Comparison of ENCODE assay signal across 2 cellular contexts in genomic region chr22:23150762-23151161, GRCh38.
A peak's percentile ranks its signal among the peaks of the same experiment; 100 is the strongest.
TF ChIP-seq lines count a peak whose summit lies in the region.

No MANE protein-coding gene starts in this region.

TF ChIP-seq in IMR-90, 13 proteins besides CTCF, POLR2A, EP300 and RAD21:
- TF ChIP-seq ELK1 (IDR thresholded peaks at IDR 0.05; ENCODE audit: borderline replicate concordance, low read depth, low read length) (no peak), CEBPB (IDR thresholded peaks at IDR 0.05; ENCODE audit: low read depth, low read length) (peak; percentile 44; the same call in 1 of the 2 replicates)
TF ChIP-seq in IMR-90: peak in this region for 1.

TF ChIP-seq in K562, 482 proteins besides CTCF, POLR2A, EP300 and RAD21:
- TF ChIP-seq ZSCAN29 (IDR thresholded peaks at IDR 0.05) (no peak), C11orf30 (IDR thresholded peaks at IDR 0.05; ENCODE audit: low read depth) (no peak), CEBPZ (IDR thresholded peaks at IDR 0.05; ENCODE audit: borderline replicate concordance, low read depth, low read length) (no peak), SMAD4 (CRISPR knock-in tag; conservative IDR thresholded peaks at IDR 0.05) (no peak), ZNF780A (CRISPR knock-in tag; IDR thresholded peaks at IDR 0.05) (no peak), ZNF143 (CRISPR knock-in tag; IDR thresholded peaks at IDR 0.05) (no peak), SUPT5H (IDR thresholded peaks at IDR 0.05) (no peak), TEAD2 (tag; IDR thresholded peaks at IDR 0.05) (no peak), ZNF407 (IDR thresholded peaks at IDR 0.05; ENCODE audit: low read depth) (no peak), TGIF2 (CRISPR knock-in tag; IDR thresholded peaks at IDR 0.05) (no peak), ZFP30 (CRISPR knock-in tag; IDR thresholded peaks at IDR 0.05; ENCODE audit: borderline replicate concordance) (no peak), GABPB2 (CRISPR knock-in tag; conservative IDR thresholded peaks at IDR 0.05) (no peak), ZNF79 (CRISPR knock-in tag; IDR thresholded peaks at IDR 0.05; ENCODE audit: low read depth) (no peak), BMI1 (IDR thresholded peaks at IDR 0.05; ENCODE audit: low read length) (no peak), ZBTB49 (CRISPR knock-in tag; IDR thresholded peaks at IDR 0.05; ENCODE audit: borderline replicate concordance) (no peak), MCM2 (IDR thresholded peaks at IDR 0.05; ENCODE audit: low read depth) (no peak), ARID3B (CRISPR knock-in tag; IDR thresholded peaks at IDR 0.05; ENCODE audit: borderline replicate concordance) (no peak)
TF ChIP-seq in K562: peak in this region for 0.
